8 cellular contexts compared by ENCODE assay signal in genomic region chr19:55166530-55167268, GRCh38. TPM values are rescaled to one million over a fixed set of nuclear protein-coding genes. Genes with fewer than 3 reads are reported as not detected.
DNase-seq lines count a peak whose midpoint lies in the region; ATAC-seq lines count a peak whose summit lies in the region.

Gene DNAAF3 (minus strand): TSS chr19:55166613. CDS start chr19:55166413, 200 bp downstream.

- DNase-seq in A172 (ENCODE audit: low spot score) (peak; percentile 100), NCI-H446 (lab: John Stamatoyannopoulos, UW) (peak; percentile 92 to 98), kidney tubule cell (ENCODE audit: low spot score) (peak; percentile 98)
- DNase-seq in activated CD4-positive, CD25-positive, alpha-beta regulatory T cell treated with anti-CD3 and anti-CD28 coated beads, Interleukin-2, amount 50 U/mL, for 72 hours, result peak; percentile 69
- DNase-seq in stimulated activated CD4-positive, alpha-beta T cell treated with anti-CD3 and anti-CD28 coated beads, Interleukin-15, amount 100 ng/mL, for 48 hours (ENCODE audit: low read depth in 2 of 2), result peak; percentile 76 to 87

- H3K27me3 Mint-ChIP-seq in dendritic cell treated with granulocyte-macrophage colony-stimulating factor and Interleukin-4, amounts not matched to agents 40 ng/mL and 50 ng/mL, for 4 days, result peaks cover 83% of the 10 kb centered on the region

- H3K4me1 Mint-ChIP-seq in dendritic cell treated with granulocyte-macrophage colony-stimulating factor and Interleukin-4, amounts not matched to agents 40 ng/mL and 50 ng/mL, for 4 days (ENCODE audit: low read depth), result peaks cover 19% of the 10 kb centered on the region

- H3K9me3 Mint-ChIP-seq in dendritic cell treated with granulocyte-macrophage colony-stimulating factor and Interleukin-4, amounts not matched to agents 40 ng/mL and 50 ng/mL, for 4 days, result no peaks in the 10 kb centered on the region

- intact Hi-C loops in dendritic cell treated with granulocyte-macrophage colony-stimulating factor and Interleukin-4, amounts not matched to agents 40 ng/mL and 50 ng/mL, for 4 days (cut with micrococcal nuclease), result no loop called here

- ATAC-seq in GM18517 (IDR thresholded peaks at IDR 0.05; ENCODE audit: unreplicated experiment), result peak; percentile 84
- peak; percentile 88 for ATAC-seq in HG03354 (IDR thresholded peaks at IDR 0.05; ENCODE audit: poor library complexity, severe bottlenecking, unreplicated experiment)

- H3K36me3 Mint-ChIP-seq in dendritic cell treated with granulocyte-macrophage colony-stimulating factor and Interleukin-4, amounts not matched to agents 40 ng/mL and 50 ng/mL, for 4 days (ENCODE audit: low read depth), result no peaks in the 10 kb centered on the region

- H3K4me3 Mint-ChIP-seq in dendritic cell treated with granulocyte-macrophage colony-stimulating factor and Interleukin-4, amounts not matched to agents 40 ng/mL and 50 ng/mL, for 4 days, result peak within 1 kb of the TSS; percentile 83

- no peak within 1 kb of the TSS for H3K27ac Mint-ChIP-seq in dendritic cell treated with granulocyte-macrophage colony-stimulating factor and Interleukin-4, amounts not matched to agents 40 ng/mL and 50 ng/mL, for 4 days

RNA-seq across cellular contexts. Expression of gene DNAAF3, which starts in this region (rescaled TPM):
- 10.6 and 15.6 TPM in 2 replicates for total RNA-seq in A172 (2014; rRNA removed; shearing (Covaris generic))

Comparison
In these comparisons a context has a peak if more than half of its experiments do, and no peak if none do; other contexts are left out.
1. Peak in every context shown above with its lines: DNase-seq and ATAC-seq.